ENCODE assay signal across 12 cellular contexts in genomic region chr1:199948587-199949280, GRCh38.
A peak's percentile ranks its signal among the peaks of the same experiment; 100 is the strongest.
DNase-seq lines count a peak whose midpoint lies in the region; ATAC-seq and TF ChIP-seq lines count a peak whose summit lies in the region.
"Had no signal": no experiment of that assay in that cellular context is flagged by ENCODE, and none has a peak within 500 bp of the region (broad histone marks: within the 10 kb centered on the region; RNA-seq: fewer than 3 reads in every experiment).

No MANE protein-coding gene starts in this region.

- no peaks in the 10 kb centered on the region for H3K27me3 ChIP-seq in GM23338 (ENCODE audit: insufficient read depth)
- no peaks in the 10 kb centered on the region for H3K27me3 ChIP-seq in testis
- no peaks in the 10 kb centered on the region for H3K27me3 ChIP-seq in colonic mucosa

- H3K4me2 ChIP-seq in GM23338: no peak overlapping the region

- no peaks in the 10 kb centered on the region for H3K9me3 ChIP-seq in testis
- no peaks in the 10 kb centered on the region for H3K9me3 ChIP-seq in colonic mucosa

- H3K27me3 Mint-ChIP-seq in GM23338 (ENCODE audit: insufficient read depth, low read depth, poor library complexity): no peaks in the 10 kb centered on the region
- H3K27me3 Mint-ChIP-seq in activated T-helper 2 cell treated with anti-CD3 and anti-CD28 coated beads, Interferon-gamma antibody, Interleukin-2, Interleukin-4, amounts not matched to agents 10 μg/mL and 5 μg/mL and 100 μg/mL, durations not matched to agents 14 hours and 24 hours and 36 hours (ENCODE audit: low read depth): peaks cover 53% of the 10 kb centered on the region

- no peak overlapping the region for H3K4me3 Mint-ChIP-seq in GM23338
- no peak overlapping the region for H3K4me3 Mint-ChIP-seq in activated T-helper 2 cell treated with anti-CD3 and anti-CD28 coated beads, Interferon-gamma antibody, Interleukin-2, Interleukin-4, amounts not matched to agents 10 μg/mL and 5 μg/mL and 100 μg/mL, durations not matched to agents 14 hours and 24 hours and 36 hours (ENCODE audit: low read depth)

- peaks cover 5% of the 10 kb centered on the region; the same call in 1 of the 3 replicates for H3K4me1 Mint-ChIP-seq in GM23338
- peaks cover 4% of the 10 kb centered on the region for H3K4me1 Mint-ChIP-seq in activated T-helper 2 cell treated with anti-CD3 and anti-CD28 coated beads, Interferon-gamma antibody, Interleukin-2, Interleukin-4, amounts not matched to agents 10 μg/mL and 5 μg/mL and 100 μg/mL, durations not matched to agents 14 hours and 24 hours and 36 hours (ENCODE audit: low read depth)

- H3K9me3 Mint-ChIP-seq in GM23338: no peaks in the 10 kb centered on the region
- no peaks in the 10 kb centered on the region for H3K9me3 Mint-ChIP-seq in activated T-helper 2 cell treated with anti-CD3 and anti-CD28 coated beads, Interferon-gamma antibody, Interleukin-2, Interleukin-4, amounts not matched to agents 10 μg/mL and 5 μg/mL and 100 μg/mL, durations not matched to agents 14 hours and 24 hours and 36 hours

- intact Hi-C loops in activated T-helper 2 cell treated with anti-CD3 and anti-CD28 coated beads, Interferon-gamma antibody, Interleukin-2, Interleukin-4, amounts not matched to agents 10 μg/mL and 5 μg/mL and 100 μg/mL, durations not matched to agents 14 hours and 24 hours and 36 hours (cut with micrococcal nuclease): no loop called here
- intact Hi-C loops in testis (cut with DNase I; ENCODE audit: low total_unique reads): no loop called here
- intact Hi-C loops in colonic mucosa (cut with DNase I): loop anchor here (10.0 kb wide), 1 partner anchor 254 kb away; no protein-coding TSS in a partner anchor

- TF ChIP-seq POLR2A in testis (IDR thresholded peaks at IDR 0.05): no peak

- no peak overlapping the region for H3K9ac ChIP-seq in colonic mucosa (ENCODE audit: low read depth in 2 of 2, low read length in 2 of 2)
- H3K9ac ChIP-seq: parathyroid adenoma had no signal

- no peaks in the 10 kb centered on the region for H3K36me3 Mint-ChIP-seq in GM23338 (ENCODE audit: low read depth)
- H3K36me3 Mint-ChIP-seq in activated T-helper 2 cell treated with anti-CD3 and anti-CD28 coated beads, Interferon-gamma antibody, Interleukin-2, Interleukin-4, amounts not matched to agents 10 μg/mL and 5 μg/mL and 100 μg/mL, durations not matched to agents 14 hours and 24 hours and 36 hours (ENCODE audit: low read depth): no peaks in the 10 kb centered on the region

- no peaks in the 10 kb centered on the region for H3K36me3 ChIP-seq in GM23338 (ENCODE audit: insufficient read depth)
- no peaks in the 10 kb centered on the region for H3K36me3 ChIP-seq in testis (ENCODE audit: low read depth, missing control alignments)
- H3K36me3 ChIP-seq in colonic mucosa: no peaks in the 10 kb centered on the region

- WGBS in testis, 2 donors: 93 to 95% methylated on average over 5 of the region's 5 CpGs

- H3K4me3 ChIP-seq in GM23338 (no peak overlapping the region), testis (no peak overlapping the region), colonic mucosa (no peak overlapping the region)
- H3K4me3 ChIP-seq: lung had no signal

- peak overlapping the region; percentile 68 for H3K27ac Mint-ChIP-seq in GM23338
- no peak overlapping the region for H3K27ac Mint-ChIP-seq in activated T-helper 2 cell treated with anti-CD3 and anti-CD28 coated beads, Interferon-gamma antibody, Interleukin-2, Interleukin-4, amounts not matched to agents 10 μg/mL and 5 μg/mL and 100 μg/mL, durations not matched to agents 14 hours and 24 hours and 36 hours

- H3K27ac ChIP-seq in GM23338 (ENCODE audit: low read depth) (no peak overlapping the region), epithelial cell of prostate (peak overlapping the region; percentile 33), testis (no peak overlapping the region), colonic mucosa (no peak overlapping the region)
- H3K27ac ChIP-seq: parathyroid adenoma had no signal

- no peaks in the 10 kb centered on the region for H3K9me2 ChIP-seq in GM23338 (ENCODE audit: insufficient read depth)

- ATAC-seq in GM23338 (no peak), HG03159 (IDR thresholded peaks at IDR 0.05; ENCODE audit: unreplicated experiment) (no peak)

- no peaks in the 10 kb centered on the region for H3F3A ChIP-seq in GM23338 (replicated peaks; ENCODE audit: low read depth)

- no peak for TF ChIP-seq CTCF in GM23338 (conservative IDR thresholded peaks at IDR 0.05; ENCODE audit: low read depth in 2 of 2)
- TF ChIP-seq CTCF in testis (IDR thresholded peaks at IDR 0.05): no peak
- TF ChIP-seq CTCF in colonic mucosa (IDR thresholded peaks at IDR 0.05): no peak

- H2AFZ ChIP-seq in GM23338: peak overlapping the region; percentile 75; the same call in 1 of the 2 replicates
- H2AFZ ChIP-seq: parathyroid adenoma had no signal

- H3K4me1 ChIP-seq in GM23338 (ENCODE audit: insufficient read depth) (no peaks in the 10 kb centered on the region; the same call in 1 of the 2 replicates), testis (no peaks in the 10 kb centered on the region), colonic mucosa (no peaks in the 10 kb centered on the region)
- H3K4me1 ChIP-seq: parathyroid adenoma had no signal

- no peaks in the 10 kb centered on the region for H3K79me2 ChIP-seq in GM23338 (replicated peaks; ENCODE audit: insufficient read depth)
- H3K79me2 ChIP-seq: parathyroid adenoma had no signal

- DNase-seq in EH (ENCODE audit: low read depth): peak; percentile 17
- DNase-seq in GM23338 (ENCODE audit: low spot score): no peak
- DNase-seq in NCI-H226: peak; percentile 39
- peak; percentile 74 for DNase-seq in epithelial cell of prostate (ENCODE audit: low read depth, low spot score)
- no peak for DNase-seq in activated T-helper 2 cell treated with anti-CD3 and anti-CD28 coated beads, Interferon-gamma antibody, Interleukin-2, Interleukin-4, amounts not matched to agents 10 μg/mL and 5 μg/mL and 100 μg/mL, durations not matched to agents 14 hours and 24 hours and 36 hours (ENCODE audit: low spot score)
- no peak for DNase-seq in testis
- no peak for DNase-seq in colonic mucosa
- DNase-seq: NCI-H524 treated with DMSO at 0.1 percent for 48 hours; stimulated activated CD4-positive, alpha-beta T cell treated with anti-CD3 and anti-CD28 coated beads, Interleukin-4, amount 100 ng/mL, for 4 hours had no signal

- no peaks in the 10 kb centered on the region for H4K20me1 ChIP-seq in GM23338 (replicated peaks; ENCODE audit: insufficient read depth)

TF ChIP-seq in GM23338, 12 proteins besides CTCF, POLR2A, EP300 and RAD21:
- no peak for TF ChIP-seq STAT1 (IDR thresholded peaks at IDR 0.05; ENCODE audit: unreplicated experiment)
- no peak for TF ChIP-seq ETS1 (IDR thresholded peaks at IDR 0.05)

Comparison
In these comparisons a context has a peak if more than half of its experiments do, and no peak if none do; other contexts are left out.
1. DNase-seq: peak in EH (single experiment), NCI-H226 (single experiment) and epithelial cell of prostate (single experiment); none in GM23338 (single experiment), activated T-helper 2 cell treated with anti-CD3 and anti-CD28 coated beads, Interferon-gamma antibody, Interleukin-2, Interleukin-4, amounts not matched to agents 10 μg/mL and 5 μg/mL and 100 μg/mL, durations not matched to agents 14 hours and 24 hours and 36 hours (single experiment), testis (single experiment) and colonic mucosa (single experiment).